ENCODE assay signal across 10 cellular contexts in genomic region chrX:23894952-23895351, GRCh38. TPM values are rescaled to one million over a fixed set of nuclear protein-coding genes. Genes with fewer than 3 reads are reported as not detected.
"Had no signal": no experiment of that assay in that cellular context is flagged by ENCODE, and none has a peak within 500 bp of the region (broad histone marks: within the 10 kb centered on the region; RNA-seq: fewer than 3 reads in every experiment).

No MANE protein-coding gene starts in this region.

RNA-seq across cellular contexts. Expression of gene CXorf58, which starts 12.9 kb away (rescaled TPM):
- total RNA-seq: colonic mucosa, dermis microvascular lymphatic vessel endothelial cell, endothelial cell of umbilical vein, epithelial cell of proximal tubule, esophagus mucosa, glomerular endothelial cell, kidney epithelial cell, left lobe of liver, myocyte had no signal
- polyA plus RNA-seq: endothelial cell of umbilical vein, liver had no signal
